In the genomic region with DNA sequence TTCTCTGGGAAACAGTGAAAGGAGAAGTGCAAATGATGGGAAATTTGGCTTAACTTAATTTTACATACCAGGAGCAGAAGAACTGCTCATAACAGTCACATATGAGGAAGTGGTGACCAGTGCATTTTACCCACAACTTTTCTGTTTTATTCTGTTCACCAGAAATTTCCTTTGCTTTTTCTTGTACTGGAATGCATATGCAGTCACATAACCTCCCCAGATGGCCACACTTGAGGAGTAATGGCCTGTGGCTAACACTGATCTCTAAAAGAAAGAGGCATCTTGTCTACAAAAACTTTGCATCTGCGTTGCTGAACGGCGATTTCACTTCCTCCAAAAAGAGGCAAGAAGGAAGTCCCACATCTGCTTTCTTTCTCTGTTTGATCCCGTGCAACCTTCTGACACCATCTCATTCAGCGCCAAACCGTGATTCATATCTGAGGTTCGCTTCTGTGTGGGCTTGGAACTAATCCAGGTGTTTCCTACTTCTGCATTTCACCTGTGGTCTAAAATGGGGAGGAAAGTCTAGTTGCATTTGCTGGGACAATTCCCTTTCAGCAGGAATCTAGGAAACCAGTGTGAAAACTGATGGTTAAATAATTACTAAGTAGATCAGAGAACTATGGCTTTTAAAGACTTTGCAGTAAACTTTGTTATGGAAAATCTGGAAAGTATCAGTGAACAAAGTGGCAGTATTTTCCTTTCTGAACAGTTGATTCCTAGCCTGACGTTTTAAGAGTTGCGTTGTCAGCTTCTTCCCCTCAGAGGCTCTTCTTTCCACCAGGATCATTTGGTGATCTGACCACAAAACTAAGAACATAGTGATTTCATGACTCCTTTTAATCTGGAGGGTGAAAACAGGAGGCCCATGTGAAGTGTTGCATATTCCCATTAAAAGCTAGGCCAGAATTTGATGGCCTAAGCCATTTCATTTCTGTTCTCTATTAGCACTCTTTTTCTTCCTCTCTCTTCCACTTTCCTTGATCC, we compare ENCODE assay signal across 8 cellular contexts. TPM values are rescaled to one million over a fixed set of nuclear protein-coding genes. Genes with fewer than 3 reads are reported as not detected.
DNase-seq lines count a peak whose midpoint lies in the region; ATAC-seq, FAIRE-seq and TF ChIP-seq lines count a peak whose summit lies in the region.

No MANE protein-coding gene starts in this region.

- in situ Hi-C loops in GM13977 (cut with MboI; ENCODE audit: low pct_unique_long_range_greater_than_20kb, low sequenced_read_pairs, unreplicated experiment) = no loop called here

- WGBS in psoas muscle, 3 donors = 42 to 51% (median 44%) methylated on average over 9 of the region's 9 CpGs

- ATAC-seq in GM21528 (IDR thresholded peaks at IDR 0.05; ENCODE audit: low FRiP score, unreplicated experiment) (peak; percentile 89), psoas muscle (peak in 1 of 4 donors; percentile 41)

- no peak for FAIRE-seq in bronchial epithelial cell (lab: Jason Lieb, UNC)

- H3K4me1 ChIP-seq in psoas muscle = no peaks in the 10 kb centered on the region

- TF ChIP-seq CTCF in GM13977 (IDR thresholded peaks at IDR 0.05; ENCODE audit: extremely low read depth, insufficient read depth, missing control alignments) (no peak), bronchial epithelial cell (IDR thresholded peaks at IDR 0.05; ENCODE audit: insufficient read depth, low read length, severe bottlenecking) (no peak), psoas muscle (IDR thresholded peaks at IDR 0.05) (no peak)

- H3K36me3 ChIP-seq in bronchial epithelial cell (ENCODE audit: control insufficient read depth, insufficient read depth, low read length) (no peaks in the 10 kb centered on the region), psoas muscle (ENCODE audit: insufficient read depth in 1 of 2, low read depth in 1 of 2) (no peaks in the 10 kb centered on the region)

- H3K27me3 ChIP-seq in bronchial epithelial cell (ENCODE audit: control insufficient read depth, insufficient read depth, low read length) (peaks cover 2% of the 10 kb centered on the region), psoas muscle (ENCODE audit: insufficient read depth in 3 of 3, low read length in 2 of 3) (no peaks in the 10 kb centered on the region)

- intact Hi-C loops in psoas muscle (cut with DNase I) = no loop called here

- DNase-seq in GM13977 (ENCODE audit: low spot score) = peak; percentile 56
- DNase-seq in HS-5 (ENCODE audit: low read depth) = peak; percentile 74
- DNase-seq in bronchial epithelial cell (ENCODE audit: low read depth) = peak; percentile 81
- DNase-seq in psoas muscle = no peak
- DNase-seq in activated effector memory CD4-positive, alpha-beta T cell treated with anti-CD3 and anti-CD28 coated beads, Interleukin-2, amount 50 U/mL, for 16 hours = no peak
- no peak for DNase-seq in NCI-H2107 (lab: John Stamatoyannopoulos, UW)
- no peak for DNase-seq in DMS114 treated with DMSO at 0.1 percent for 48 hours (lab: John Stamatoyannopoulos, UW; ENCODE audit: unreplicated experiment)

- H3K4me3 ChIP-seq in bronchial epithelial cell (ENCODE audit: low read depth, low read length) (no peak overlapping the region), psoas muscle (no peak overlapping the region)

- peak overlapping the region; percentile 1 for H3K27ac ChIP-seq in psoas muscle

- H3K9me3 ChIP-seq in psoas muscle = no peaks in the 10 kb centered on the region

RNA-seq across cellular contexts. Expression of gene MPEG1, which starts 4.2 kb away (rescaled TPM):
- total RNA-seq in bronchial epithelial cell = not detected in 2 replicates
- 1 to 10 TPM; 3.8 to 6.1 (median 5.0) TPM for total RNA-seq in psoas muscle
- 1 to 10 TPM in 1 of 3 donors, under 1 TPM in 2; 0.82 to 1.8 (median 0.90) TPM for polyA plus RNA-seq in psoas muscle

RNA-seq across cellular contexts. Expression of gene DTX4, which starts 45.0 kb away (rescaled TPM):
- total RNA-seq in bronchial epithelial cell = 2.4 and 2.6 TPM in 2 replicates
- total RNA-seq in psoas muscle = 1 to 10 TPM; 1.2 to 2.7 (median 2.3) TPM
- polyA plus RNA-seq in psoas muscle = under 1 TPM; 0.46 to 0.65 (median 0.60) TPM

Comparison
In these comparisons a context has a peak if more than half of its experiments do, and no peak if none do; other contexts are left out.
1. DNase-seq: peak in GM13977 (single experiment), HS-5 (single experiment) and bronchial epithelial cell (single experiment); none in psoas muscle (0 of 2), activated effector memory CD4-positive, alpha-beta T cell treated with anti-CD3 and anti-CD28 coated beads, Interleukin-2, amount 50 U/mL, for 16 hours (single experiment), NCI-H2107 (single experiment) and DMS114 treated with DMSO at 0.1 percent for 48 hours (single experiment).